8 cellular contexts compared by ENCODE assay signal in the genomic region with DNA sequence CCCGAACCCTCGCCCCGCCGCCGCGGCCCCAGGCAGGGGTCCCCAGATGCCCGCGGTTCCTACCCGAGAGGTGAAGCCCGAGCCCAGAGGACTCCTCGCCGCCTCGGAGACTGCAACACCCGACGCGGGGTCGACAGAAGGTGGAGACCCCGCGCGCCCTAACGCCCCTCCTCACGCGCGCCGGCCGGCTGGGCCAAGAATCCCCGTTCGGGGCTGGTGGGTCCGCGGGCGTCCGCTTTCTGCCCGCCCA. TPM values are rescaled to one million over a fixed set of nuclear protein-coding genes. Genes with fewer than 3 reads are reported as not detected.
DNase-seq lines count a peak whose midpoint lies in the region; ATAC-seq, FAIRE-seq and TF ChIP-seq lines count a peak whose summit lies in the region.

No MANE protein-coding gene starts in this region.

- intact Hi-C loops in aorta (cut with DNase I) = loop anchor here (5.0 to 10.0 kb wide), 2 partner anchors 70 to 127 kb away; no protein-coding TSS in a partner anchor

- no peak overlapping the region for H2BK15ac ChIP-seq in mesendoderm (replicated peaks; ENCODE audit: low read depth)

- H3K18ac ChIP-seq in mesendoderm (ENCODE audit: low read length) = peak overlapping the region; percentile 100

- no peak overlapping the region for H3K4me2 ChIP-seq in mesendoderm (ENCODE audit: low read length)

- no CpG with 5 or more reads among the region's 33 CpGs for WGBS in mesendoderm (ENCODE audit: extremely low coverage, insufficient coverage, low lambda C conversion rate)
- 0 to 1% methylated on average over 32 to 33 of the region's 33 CpGs for WGBS in aorta, 2 donors

- no peak for DNase-seq in bronchial epithelial cell (ENCODE audit: low read depth)
- DNase-seq in mesendoderm = no peak
- peak in 1 of 2 donors; percentile 79 for DNase-seq in aorta
- no peak for DNase-seq in kidney glomerular epithelial cell (lab: John Stamatoyannopoulos, UW)
- DNase-seq in stimulated activated CD4-positive, alpha-beta T cell treated with anti-CD3 and anti-CD28 coated beads, Interleukin-15, amount 100 ng/mL, for 24 hours = no peak
- DNase-seq in KBM-7 = no peak

- H3K56ac ChIP-seq in mesendoderm (ENCODE audit: low read length) = peak overlapping the region; percentile 86

- no peaks in the 10 kb centered on the region for H3K79me1 ChIP-seq in mesendoderm (ENCODE audit: low read length)

- H4K8ac ChIP-seq in mesendoderm (ENCODE audit: low read depth, low read length) = peak overlapping the region; percentile 66

- H3K9ac ChIP-seq in mesendoderm (ENCODE audit: low read length) = peak overlapping the region; percentile 98

- H3K36me3 ChIP-seq in bronchial epithelial cell (ENCODE audit: control insufficient read depth, insufficient read depth, low read length) (no peaks in the 10 kb centered on the region), mesendoderm (ENCODE audit: control insufficient read depth, insufficient read depth, low read length) (peaks cover 6% of the 10 kb centered on the region), aorta (ENCODE audit: control insufficient read depth in 1 of 2, insufficient read depth in 2 of 2, low read length in 1 of 2) (no peaks in the 10 kb centered on the region)

- H3K23ac ChIP-seq in mesendoderm (ENCODE audit: low read length) = no peak overlapping the region

- peaks cover 49% of the 10 kb centered on the region for H3K79me2 ChIP-seq in mesendoderm (ENCODE audit: control insufficient read depth, insufficient read depth, low read length)

- H3K9me3 ChIP-seq in aorta (ENCODE audit: control insufficient read depth, low read length) = no peaks in the 10 kb centered on the region

- H4K5ac ChIP-seq in mesendoderm (ENCODE audit: low read length) = no peak overlapping the region

- peak overlapping the region; percentile 92 for H2BK120ac ChIP-seq in mesendoderm (ENCODE audit: low read depth, low read length)

- no peak overlapping the region for H2AK5ac ChIP-seq in mesendoderm (ENCODE audit: low read length)

- in situ Hi-C loops in KBM-7 (cut with MboI; ENCODE audit: low pct_unique_long_range_greater_than_20kb, low sequenced_read_pairs) = no loop called here

- ATAC-seq in GM18909 (IDR thresholded peaks at IDR 0.05; ENCODE audit: poor library complexity, unreplicated experiment) (peak; percentile 14), HG03521 (IDR thresholded peaks at IDR 0.05; ENCODE audit: unreplicated experiment) (peak; percentile 22), aorta (ENCODE audit: low FRiP score) (peak; percentile 20)

- H2BK5ac ChIP-seq in mesendoderm (ENCODE audit: low read length) = no peak overlapping the region

- H3K27me3 ChIP-seq in bronchial epithelial cell (ENCODE audit: control insufficient read depth, insufficient read depth, low read length) (no peaks in the 10 kb centered on the region), mesendoderm (ENCODE audit: insufficient read depth, low read length, poor library complexity) (no peaks in the 10 kb centered on the region), aorta (ENCODE audit: control insufficient read depth in 1 of 2, insufficient read depth in 2 of 2, low read length in 1 of 2) (no peaks in the 10 kb centered on the region)

- H3K4me1 ChIP-seq in mesendoderm (ENCODE audit: control insufficient read depth, low read depth, low read length) (no peaks in the 10 kb centered on the region), aorta (ENCODE audit: control insufficient read depth in 1 of 2, insufficient read depth in 2 of 2, low read length in 2 of 2) (no peaks in the 10 kb centered on the region)

- no peak for FAIRE-seq in bronchial epithelial cell (lab: Jason Lieb, UNC)

- TF ChIP-seq CTCF in bronchial epithelial cell (IDR thresholded peaks at IDR 0.05; ENCODE audit: insufficient read depth, low read length, severe bottlenecking) = no peak

- peak overlapping the region; percentile 100 for H3K27ac ChIP-seq in mesendoderm (ENCODE audit: low read depth, low read length)
- peak overlapping the region in 1 of 2 donors; percentile 43 for H3K27ac ChIP-seq in aorta (ENCODE audit: low read depth in 1 of 2, low read length in 2 of 2)

- H3K4me3 ChIP-seq in bronchial epithelial cell (ENCODE audit: low read depth, low read length) (peak overlapping the region; percentile 80), mesendoderm (ENCODE audit: low read length) (peak overlapping the region; percentile 90), aorta (ENCODE audit: low read length in 2 of 2) (peak overlapping the region; percentile 85 to 99)

- peak overlapping the region; percentile 96 for H3K4ac ChIP-seq in mesendoderm (ENCODE audit: low read depth, low read length)

RNA-seq across cellular contexts. Expression of gene SUMO2, which starts 0.5 kb away (rescaled TPM):
- 60.0 and 87.1 TPM in 2 replicates for total RNA-seq in bronchial epithelial cell
- 314 TPM for polyA plus RNA-seq in mesendoderm (2013, experiment 1 of 2)
- polyA plus RNA-seq in mesendoderm (2013, experiment 2 of 2) = 310 TPM
- 100 to 1,000 TPM; 262 to 280 TPM for total RNA-seq in aorta
- 100 to 1,000 TPM in 1 of 2 donors, 10 to 100 TPM in 1; 96.2 to 113 TPM for polyA plus RNA-seq in aorta

RNA-seq across cellular contexts. Expression of gene NUP85, which starts 23.2 kb away (rescaled TPM):
- total RNA-seq in bronchial epithelial cell = 21.4 and 22.4 TPM in 2 replicates
- polyA plus RNA-seq in mesendoderm (2013, experiment 1 of 2) = 61.3 TPM
- 63.1 TPM for polyA plus RNA-seq in mesendoderm (2013, experiment 2 of 2)
- total RNA-seq in aorta = 10 to 100 TPM; 71.0 to 76.2 TPM
- 10 to 100 TPM; 17.2 to 99.5 TPM for polyA plus RNA-seq in aorta

RNA-seq across cellular contexts. Expression of gene JPT1, which starts 27.9 kb away (rescaled TPM):
- total RNA-seq in bronchial epithelial cell (182 and 188 TPM in 2 replicates), aorta (10 to 100 TPM; 16.0 to 18.3 TPM)
- 721 TPM for polyA plus RNA-seq in mesendoderm (2013, experiment 1 of 2)
- polyA plus RNA-seq in mesendoderm (2013, experiment 2 of 2) = 717 TPM
- 100 to 1,000 TPM in 1 of 2 donors, 10 to 100 TPM in 1; 10.8 to 144 TPM for polyA plus RNA-seq in aorta

RNA-seq across cellular contexts. Expression of gene NT5C, which starts 50.7 kb away (rescaled TPM):
- total RNA-seq in bronchial epithelial cell (47.0 and 57.1 TPM in 2 replicates), aorta (10 to 100 TPM; 24.7 to 29.6 TPM)
- 52.7 TPM for polyA plus RNA-seq in mesendoderm (2013, experiment 1 of 2)
- polyA plus RNA-seq in mesendoderm (2013, experiment 2 of 2) = 50.6 TPM
- 10 to 100 TPM; 28.7 to 93.0 TPM for polyA plus RNA-seq in aorta
